20 cellular contexts compared by ENCODE assay signal in the genomic region with DNA sequence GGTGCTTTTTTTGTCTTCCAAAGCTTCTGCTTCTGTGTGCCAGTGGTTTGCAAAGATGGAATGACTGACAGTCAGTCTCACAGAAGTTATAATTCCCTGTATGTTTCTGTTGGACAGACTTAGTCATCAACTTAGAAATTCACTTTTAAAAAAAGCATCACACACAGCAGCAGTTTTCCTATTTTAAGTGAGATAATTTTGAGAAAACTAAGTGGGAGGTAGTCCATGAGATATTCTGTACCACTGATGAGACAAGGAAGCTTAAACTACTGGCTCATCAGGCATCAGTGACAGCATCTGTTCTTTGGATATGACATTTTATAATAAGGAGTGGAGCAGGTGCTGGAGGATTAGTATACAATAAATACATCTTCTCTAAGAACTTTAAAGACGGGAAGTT.
"Had no signal": no experiment of that assay in that cellular context is flagged by ENCODE, and none has a peak within 500 bp of the region (broad histone marks: within the 10 kb centered on the region; RNA-seq: fewer than 3 reads in every experiment).

No MANE protein-coding gene starts in this region.

- ATAC-seq: left colon, lower lobe of right lung, Right ventricle myocardium inferior, SK-N-SH treated with all-trans-retinoic acid at 6 μM for 48 hours had no signal

- H3K27me3 ChIP-seq: esophagus squamous epithelium had no signal

- H3K9me3 ChIP-seq: esophagus squamous epithelium, lower lobe of right lung had no signal

- H3K27ac ChIP-seq: coronary artery, esophagus squamous epithelium, lower lobe of right lung had no signal

- H3K9me3 Mint-ChIP-seq: activated naive CD4-positive, alpha-beta T cell treated with anti-CD3 and anti-CD28 coated beads, Interleukin-2, amount 50 U/mL, for 24 hours; activated T-helper 2 cell treated with anti-CD3 and anti-CD28 coated beads, Interferon-gamma antibody, Interleukin-2, Interleukin-4, amounts not matched to agents 10 μg/mL and 5 μg/mL and 100 μg/mL, durations not matched to agents 14 hours and 24 hours and 36 hours; brain; central memory CD8-positive, alpha-beta T cell; immature natural killer cell; mesothelial cell of epicardium had no signal

- H3K4me1 Mint-ChIP-seq: immature natural killer cell, mesothelial cell of epicardium had no signal

- H3K27me3 Mint-ChIP-seq: activated naive CD4-positive, alpha-beta T cell treated with anti-CD3 and anti-CD28 coated beads, Interleukin-2, amount 50 U/mL, for 24 hours; brain; central memory CD8-positive, alpha-beta T cell had no signal

- DNase-seq: activated CD4-positive, alpha-beta T cell treated with anti-CD3 and anti-CD28 coated beads, Interleukin-2, amount 50 U/mL, for 48 hours; activated CD4-positive, CD25-positive, alpha-beta regulatory T cell treated with anti-CD3 and anti-CD28 coated beads, Interleukin-2, amount 50 U/mL, for 72 hours; activated CD8-positive, alpha-beta memory T cell treated with anti-CD3 and anti-CD28 coated beads, Interleukin-2, amount 50 U/mL, for 48 hours; effector CD4-positive, alpha-beta T cell; esophagus squamous epithelium; immature natural killer cell; left colon; lower lobe of right lung; retina; stimulated activated naive CD8-positive, alpha-beta T cell treated with anti-CD3 and anti-CD28 coated beads, Interleukin-15, Interleukin-2, amounts not matched to agents 100 U/mL and 50 U/mL, for 24 hours; T-helper 1 cell; T1000 had no signal

- H3K27ac Mint-ChIP-seq: activated naive CD4-positive, alpha-beta T cell treated with anti-CD3 and anti-CD28 coated beads, Interleukin-2, amount 50 U/mL, for 24 hours; activated T-helper 2 cell treated with anti-CD3 and anti-CD28 coated beads, Interferon-gamma antibody, Interleukin-2, Interleukin-4, amounts not matched to agents 10 μg/mL and 5 μg/mL and 100 μg/mL, durations not matched to agents 14 hours and 24 hours and 36 hours; mesothelial cell of epicardium had no signal

- H3K4me1 ChIP-seq: lower lobe of right lung had no signal

- H3K4me3 ChIP-seq: coronary artery, esophagus squamous epithelium, lower lobe of right lung had no signal

- H3K4me3 Mint-ChIP-seq: activated naive CD4-positive, alpha-beta T cell treated with anti-CD3 and anti-CD28 coated beads, Interleukin-2, amount 50 U/mL, for 24 hours; brain; central memory CD8-positive, alpha-beta T cell; immature natural killer cell; mesothelial cell of epicardium had no signal
